Comparison of ENCODE assay signal across 8 cellular contexts in genomic region chr14:33848706-33849454, GRCh38.
DNase-seq lines count a peak whose midpoint lies in the region; ATAC-seq and TF ChIP-seq lines count a peak whose summit lies in the region.

No MANE protein-coding gene starts in this region.

- BruUV-seq in mammary epithelial cell (replicated peaks; lab: Mats Ljungman, UMichigan), result no TSS peak

- intact Hi-C loops in mammary epithelial cell (cut with micrococcal nuclease), result loop anchor here (1.0 to 5.0 kb wide), 2 partner anchors 173 to 249 kb away; no protein-coding TSS in a partner anchor
- intact Hi-C loops in left colon (cut with DNase I, micrococcal nuclease), result no loop called here
- intact Hi-C loops in testis (cut with DNase I; ENCODE audit: low total_unique reads), result no loop called here

- DNase-seq in COLO668 (lab: John Stamatoyannopoulos, UW; ENCODE audit: unreplicated experiment), result peak; percentile 66
- DNase-seq in NCI-H69 (lab: John Stamatoyannopoulos, UW), result peak; percentile 88
- peak; percentile 63 for DNase-seq in mammary epithelial cell
- DNase-seq in left colon, result peak; percentile 63 to 78
- DNase-seq in testis, result peak; percentile 82

- WGBS in mammary epithelial cell (ENCODE audit: low coverage, missing lambda C conversion rate), result 93% methylated on average over 7 of the region's 8 CpGs
- WGBS in testis, 2 donors, result 65 to 68% methylated on average over 8 of the region's 8 CpGs

- no peaks in the 10 kb centered on the region for H3K4me1 ChIP-seq in HEK293 (ENCODE audit: control insufficient read depth, insufficient read depth, low read length)
- H3K4me1 ChIP-seq in mammary epithelial cell (ENCODE audit: insufficient read depth, low read length), result no peaks in the 10 kb centered on the region
- H3K4me1 ChIP-seq in testis, result no peaks in the 10 kb centered on the region

- 0 out of 2 replicates have a peak, but pooled peaks have one; percentile 17 for TF ChIP-seq CTCF in HEK293 (tag by site-specific recombination; IDR thresholded peaks at IDR 0.05)
- TF ChIP-seq CTCF in mammary epithelial cell (conservative IDR thresholded peaks at IDR 0.05 in 1 of 2, IDR thresholded peaks at IDR 0.05 in 1 of 2; ENCODE audit: extremely low read depth in 1 of 2, insufficient read depth in 1 of 2, low read depth in 1 of 2, low read length in 2 of 2), result peak; percentile 78 to 85
- TF ChIP-seq CTCF in testis (IDR thresholded peaks at IDR 0.05), result peak; percentile 27 to 51 (median 35)

- no peak overlapping the region for H3K4me2 ChIP-seq in mammary epithelial cell (ENCODE audit: insufficient read depth, low read depth, low read length)

- no peak overlapping the region for H2AFZ ChIP-seq in mammary epithelial cell (ENCODE audit: low read depth, low read length)

- no peaks in the 10 kb centered on the region for H3K9me3 ChIP-seq in HEK293 (ENCODE audit: control insufficient read depth, insufficient read depth, low read depth, low read length)
- H3K9me3 ChIP-seq in mammary epithelial cell (replicated peaks; ENCODE audit: insufficient read depth, low read length), result no peaks in the 10 kb centered on the region
- no peaks in the 10 kb centered on the region for H3K9me3 ChIP-seq in testis

- H3K27me3 ChIP-seq in mammary epithelial cell (ENCODE audit: insufficient read depth, low read length) (no peaks in the 10 kb centered on the region), testis (no peaks in the 10 kb centered on the region)

- no peak overlapping the region for H3K9ac ChIP-seq in mammary epithelial cell (ENCODE audit: insufficient read depth, low read length)

- no peaks in the 10 kb centered on the region for H4K20me1 ChIP-seq in mammary epithelial cell (ENCODE audit: insufficient read depth, low read length)

- POLR2A ChIA-PET in HEK293 (lab: Yijun Ruan, JAX), result interaction anchor here (0.6 to 1.0 kb wide), 2 partner anchors 96 to 882 kb away, joined by 3 to 5 read pairs; no protein-coding TSS in a partner anchor

- ATAC-seq in left colon (peak; percentile 98), GM19452 (IDR thresholded peaks at IDR 0.05; ENCODE audit: unreplicated experiment) (no peak), GM21360 (IDR thresholded peaks at IDR 0.05; ENCODE audit: unreplicated experiment) (no peak)

- no peak for TF ChIP-seq POLR2A in testis (IDR thresholded peaks at IDR 0.05)

- CTCF ChIA-PET in HEK293 (lab: Yijun Ruan, JAX) (interaction anchor here (0.5 to 4.9 kb wide), 44 partner anchors 8 to 824 kb away, joined by 3 to 52 read pairs (median 4); no protein-coding TSS in a partner anchor), mammary epithelial cell (lab: Charles Lee; ENCODE audit: low non-redundant PET) (interaction anchor here (0.6 to 2.5 kb wide), 4 partner anchors 14 to 1279 kb away, joined by 3 to 24 read pairs (median 6); no protein-coding TSS in a partner anchor)

- H3K27ac ChIP-seq in HEK293 (ENCODE audit: extremely low read depth, low read depth, low read length), result no peak overlapping the region
- H3K27ac ChIP-seq in mammary epithelial cell (ENCODE audit: insufficient read depth, low read depth, low read length), result no peak overlapping the region
- no peak overlapping the region for H3K27ac ChIP-seq in testis

- dilution Hi-C loops in mammary epithelial cell (cut with HindIII; ENCODE audit: low sequenced_read_pairs), result no loop called here

- H3K36me3 ChIP-seq in HEK293 (ENCODE audit: control insufficient read depth in 2 of 2, insufficient read depth in 1 of 2, low read length in 2 of 2), result no peaks in the 10 kb centered on the region
- H3K36me3 ChIP-seq in mammary epithelial cell (ENCODE audit: insufficient read depth, low read length), result no peaks in the 10 kb centered on the region
- no peaks in the 10 kb centered on the region for H3K36me3 ChIP-seq in testis (ENCODE audit: low read depth, missing control alignments)

- in situ Hi-C loops in mammary epithelial cell (cut with MboI; ENCODE audit: low sequenced_read_pairs in 2 of 2), result loop anchor here (10.0 kb wide), 4 partner anchors 236 to 456 kb away; no protein-coding TSS in a partner anchor

- H3K4me3 ChIP-seq in HEK293 (ENCODE audit: low read depth, low read length), result no peak overlapping the region
- no peak overlapping the region for H3K4me3 ChIP-seq in mammary epithelial cell (replicated peaks in 1 of 3; ENCODE audit: insufficient read depth in 1 of 3, low read depth in 2 of 3, low read length in 3 of 3)
- H3K4me3 ChIP-seq in testis, result no peak overlapping the region

- no peaks in the 10 kb centered on the region for H3K79me2 ChIP-seq in mammary epithelial cell (ENCODE audit: insufficient read depth, low read length)

TF ChIP-seq in HEK293, 187 proteins besides CTCF, POLR2A, EP300 and RAD21:
- TF ChIP-seq GLIS1 (tag by site-specific recombination; IDR thresholded peaks at IDR 0.05) (peak; percentile 68), ZIC2 (tag by site-specific recombination; IDR thresholded peaks at IDR 0.05) (peak; percentile 57), ZFP69B (tag by site-specific recombination; IDR thresholded peaks at IDR 0.05) (no peak), ZNF23 (tag by site-specific recombination; IDR thresholded peaks at IDR 0.05; ENCODE audit: borderline replicate concordance) (no peak), ZSCAN23 (tag by site-specific recombination; IDR thresholded peaks at IDR 0.05) (no peak), KLF1 (tag by site-specific recombination; IDR thresholded peaks at IDR 0.05) (no peak), GFI1B (tag by site-specific recombination; IDR thresholded peaks at IDR 0.05) (no peak), ZNF292 (tag by site-specific recombination; IDR thresholded peaks at IDR 0.05; ENCODE audit: borderline replicate concordance, low read depth) (no peak), ZNF24 (tag by site-specific recombination; IDR thresholded peaks at IDR 0.05) (no peak), KLF10 (tag by site-specific recombination; IDR thresholded peaks at IDR 0.05) (no peak), PRDM1 (tag by site-specific recombination; IDR thresholded peaks at IDR 0.05) (no peak), ZNF585B (tag by site-specific recombination; IDR thresholded peaks at IDR 0.05) (no peak), ZXDB (tag by site-specific recombination; IDR thresholded peaks at IDR 0.05) (no peak), ZNF221 (tag by site-specific recombination; IDR thresholded peaks at IDR 0.05; ENCODE audit: borderline replicate concordance) (no peak), IKZF3 (tag by site-specific recombination; IDR thresholded peaks at IDR 0.05) (peak; percentile 43; the same call in 1 of the 2 replicates), MZF1 (tag by site-specific recombination; IDR thresholded peaks at IDR 0.05; ENCODE audit: borderline replicate concordance) (peak; percentile 81; the same call in 1 of the 2 replicates), ZNF76 (tag by site-specific recombination; IDR thresholded peaks at IDR 0.05; ENCODE audit: borderline replicate concordance, low read depth) (no peak), ZBTB17 (tag by site-specific recombination; IDR thresholded peaks at IDR 0.05) (no peak)
- TF ChIP-seq, protein P1, sequence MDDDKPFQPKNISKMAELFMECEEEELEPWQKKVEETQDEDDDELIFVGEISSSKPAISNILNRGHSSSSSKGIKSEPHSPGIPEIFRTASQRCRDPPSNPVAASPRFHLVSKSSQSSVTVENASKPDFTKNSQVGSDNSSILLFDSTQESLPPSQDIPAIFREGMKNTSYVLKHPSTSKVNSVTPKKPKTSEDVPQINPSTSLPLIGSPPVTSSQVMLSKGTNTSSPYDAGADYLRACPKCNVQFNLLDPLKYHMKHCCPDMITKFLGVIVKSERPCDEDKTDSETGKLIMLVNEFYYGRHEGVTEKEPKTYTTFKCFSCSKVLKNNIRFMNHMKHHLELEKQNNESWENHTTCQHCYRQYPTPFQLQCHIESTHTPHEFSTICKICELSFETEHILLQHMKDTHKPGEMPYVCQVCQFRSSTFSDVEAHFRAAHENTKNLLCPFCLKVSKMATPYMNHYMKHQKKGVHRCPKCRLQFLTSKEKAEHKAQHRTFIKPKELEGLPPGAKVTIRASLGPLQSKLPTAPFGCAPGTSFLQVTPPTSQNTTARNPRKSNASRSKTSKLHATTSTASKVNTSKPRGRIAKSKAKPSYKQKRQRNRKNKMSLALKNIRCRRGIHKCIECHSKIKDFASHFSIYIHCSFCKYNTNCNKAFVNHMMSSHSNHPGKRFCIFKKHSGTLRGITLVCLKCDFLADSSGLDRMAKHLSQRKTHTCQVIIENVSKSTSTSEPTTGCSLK (tag by site-specific recombination; IDR thresholded peaks at IDR 0.05), result no peak

Comparison
In these comparisons a context has a peak if more than half of its experiments do, and no peak if none do; other contexts are left out.
1. CTCF ChIP-seq: peak in every context shown above with its lines; median percentile 82 in mammary epithelial cell; 35 in testis; 17 in HEK293.